Comparison of ENCODE assay signal across 28 cellular contexts in genomic region chr17:61986898-61987297, GRCh38. TPM values are rescaled to one million over a fixed set of nuclear protein-coding genes. Genes with fewer than 3 reads are reported as not detected.
A peak's percentile ranks its signal among the peaks of the same experiment; 100 is the strongest.
DNase-seq lines count a peak whose midpoint lies in the region; ATAC-seq, FAIRE-seq and TF ChIP-seq lines count a peak whose summit lies in the region.
"Had no signal": no experiment of that assay in that cellular context is flagged by ENCODE, and none has a peak within 500 bp of the region (broad histone marks: within the 10 kb centered on the region; RNA-seq: fewer than 3 reads in every experiment).

No MANE protein-coding gene starts in this region.

- peaks cover 11% of the 10 kb centered on the region for H3K36me3 ChIP-seq in bronchial epithelial cell (ENCODE audit: control insufficient read depth, insufficient read depth, low read length)
- H3K36me3 ChIP-seq in kidney (ENCODE audit: control insufficient read depth in 1 of 2, insufficient read depth in 2 of 2, low read length in 2 of 2) = peaks cover 14 to 33% of the 10 kb centered on the region in 2 donors

- H3K27ac ChIP-seq in A549 = no peak overlapping the region
- no peak overlapping the region for H3K27ac ChIP-seq in kidney (ENCODE audit: low read depth in 2 of 2, low read length in 2 of 2)
- H3K27ac ChIP-seq: PC-9, SK-N-MC had no signal

- no peaks in the 10 kb centered on the region for H3K27me3 ChIP-seq in bronchial epithelial cell (ENCODE audit: control insufficient read depth, insufficient read depth, low read length)

- FAIRE-seq in A549 (lab: Jason Lieb, UNC) = peak; percentile 63
- no peak for FAIRE-seq in bronchial epithelial cell (lab: Jason Lieb, UNC)
- FAIRE-seq in islet of Langerhans (lab: Jason Lieb, UNC) = peak; percentile 55
- FAIRE-seq in kidney (lab: Jason Lieb, UNC) = no peak
- FAIRE-seq: GM12892, H1 had no signal

- TF ChIP-seq POLR2A in A549 (IDR thresholded peaks at IDR 0.05; ENCODE audit: low read length) = no peak

- WGBS in A549 (ENCODE audit: missing lambda C conversion rate) = 73% methylated on average over 5 of the region's 5 CpGs

- no peak for TF ChIP-seq EP300 in A549 (IDR thresholded peaks at IDR 0.05)

- no peak overlapping the region for H3K9ac ChIP-seq in kidney (ENCODE audit: low read length in 2 of 2)

- peaks cover 13% of the 10 kb centered on the region for H3K4me1 ChIP-seq in A549
- no peaks in the 10 kb centered on the region for H3K4me1 ChIP-seq in kidney (ENCODE audit: control insufficient read depth in 1 of 2, insufficient read depth in 1 of 2, low read depth in 1 of 2, low read length in 2 of 2)

- TF ChIP-seq CTCF in A549 (IDR thresholded peaks at IDR 0.05) = no peak
- TF ChIP-seq CTCF in bronchial epithelial cell (IDR thresholded peaks at IDR 0.05; ENCODE audit: insufficient read depth, low read length, severe bottlenecking) = no peak
- TF ChIP-seq CTCF in kidney (IDR thresholded peaks at IDR 0.05; ENCODE audit: borderline replicate concordance, extremely low read depth, insufficient read depth) = no peak

- peak in 1 of 2 experiments; percentile 61; a peak in 3 of 6 replicates for ATAC-seq in A549

- H3K9me3 ChIP-seq in A549 (no peaks in the 10 kb centered on the region), kidney (ENCODE audit: control insufficient read depth in 1 of 2, low read length in 2 of 2) (no peaks in the 10 kb centered on the region)

- no peak for TF ChIP-seq RAD21 in A549 (conservative IDR thresholded peaks at IDR 0.05 in 1 of 2, IDR thresholded peaks at IDR 0.05 in 1 of 2)

- H3K4me3 ChIP-seq in A549 (no peak overlapping the region), bronchial epithelial cell (ENCODE audit: low read depth, low read length) (no peak overlapping the region), kidney (ENCODE audit: low read length in 2 of 2) (no peak overlapping the region)
- H3K4me3 ChIP-seq: PC-9, SK-N-MC had no signal

- CTCF ChIA-PET in A549 (lab: Yijun Ruan, JAX) = interaction anchor here (1.1 to 1.2 kb wide), 2 partner anchors 17 to 123 kb away, joined by 3 to 4 read pairs; no protein-coding TSS in a partner anchor
- CTCF ChIA-PET in HEK293T (lab: Yijun Ruan, JAX) = no interaction called here

- POLR2A ChIA-PET in A549 (lab: Yijun Ruan, JAX) (no interaction called here), HEK293T (lab: Yijun Ruan, JAX) (interaction anchor here (1.5 kb wide), 1 partner anchor 79 kb away, joined by 4 read pairs; no protein-coding TSS in a partner anchor)

- intact Hi-C loops in kidney (cut with DNase I) = no loop called here

- DNase-seq in A549 (ENCODE audit: low read depth in 1 of 2, low spot score in 1 of 2) = peak in 1 of 2 experiments; percentile 13
- no peak for DNase-seq in HEK293T (ENCODE audit: extremely low spot score)
- DNase-seq in bronchial epithelial cell (ENCODE audit: low read depth) = peak; percentile 50
- DNase-seq in DMS 273 treated with DMSO at 0.1 percent for 48 hours (lab: John Stamatoyannopoulos, UW) = no peak
- DNase-seq in kidney = no peak
- DNase-seq in HuH-7 (ENCODE audit: low spot score) = no peak
- DNase-seq in stimulated activated naive CD4-positive, alpha-beta T cell treated with Interleukin-2 at 50 U/mL for 16 hours (lab: John Stamatoyannopoulos, UW) = no peak
- DNase-seq: C1 segment of cervical spinal cord; CD4-positive, alpha-beta memory T cell; COR-L47; DMS79 treated with DMSO at 0.1 percent for 48 hours; GF-D8; HCEC 1CT; Kasumi-1; MV-4-11; NCI-H1105; NCI-H1436 treated with DMSO at 0.1 percent for 48 hours; NCI-H187 treated with DMSO at 0.1 percent for 48 hours; NCI-H2107; NCI-H524; NCI-H748 treated with DMSO at 0.1 percent for 48 hours; NK-92 treated with Interleukin-12 subunit alpha and Interleukin-12 subunit beta, amount 100 ng/mL, for 24 hours; PC-9; SIG-M5 had no signal

- 0 out of 3 replicates have a peak overlapping the region, but pooled peaks have one; percentile 4 for H3K4me2 ChIP-seq in A549
- H3K4me2 ChIP-seq: PC-9 had no signal

TF ChIP-seq in A549, 52 proteins besides CTCF, POLR2A, EP300 and RAD21:
- no peak for TF ChIP-seq RNF2 (IDR thresholded peaks at IDR 0.05; ENCODE audit: borderline replicate concordance, low read depth)
- TF ChIP-seq POLR2AphosphoS2 (conservative IDR thresholded peaks at IDR 0.05; ENCODE audit: low read length) = no peak
TF ChIP-seq in A549: peak in this region for 0.

TF ChIP-seq in HEK293T, 16 proteins besides CTCF, POLR2A, EP300 and RAD21:
- TF ChIP-seq, protein P1, sequence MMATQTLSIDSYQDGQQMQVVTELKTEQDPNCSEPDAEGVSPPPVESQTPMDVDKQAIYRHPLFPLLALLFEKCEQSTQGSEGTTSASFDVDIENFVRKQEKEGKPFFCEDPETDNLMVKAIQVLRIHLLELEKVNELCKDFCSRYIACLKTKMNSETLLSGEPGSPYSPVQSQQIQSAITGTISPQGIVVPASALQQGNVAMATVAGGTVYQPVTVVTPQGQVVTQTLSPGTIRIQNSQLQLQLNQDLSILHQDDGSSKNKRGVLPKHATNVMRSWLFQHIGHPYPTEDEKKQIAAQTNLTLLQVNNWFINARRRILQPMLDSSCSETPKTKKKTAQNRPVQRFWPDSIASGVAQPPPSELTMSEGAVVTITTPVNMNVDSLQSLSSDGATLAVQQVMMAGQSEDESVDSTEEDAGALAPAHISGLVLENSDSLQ (IDR thresholded peaks at IDR 0.05) = peak; percentile 50; the same call in 1 of the 2 replicates
- no peak for TF ChIP-seq LEF1 (IDR thresholded peaks at IDR 0.05; ENCODE audit: borderline replicate concordance)

RNA-seq across cellular contexts. Expression of gene INTS2, which starts 59.1 kb away (rescaled TPM):
- polyA plus RNA-seq in A549 (2011; rRNA removed) (33.9 and 35.0 TPM in 2 replicates), A549 (2017; fragmentation: RNase III; extraction: RNeasy Plus Mini Kit Qiagen cat#74134 plus additional on column Dnase treatment) (12.5 to 14.0 TPM (median 12.7 TPM) in 3 replicates), kidney (ENCODE audit: insufficient read depth, low read depth, low replicate concordance) (2.2 TPM)
- 5.2 and 5.8 TPM in 2 replicates for polyA plus RNA-seq in A549 (2012; cell fraction: cytosol; rRNA removed)
- 8.5 and 13.6 TPM in 2 replicates for polyA plus RNA-seq in A549 (2012; cell fraction: nucleus; rRNA removed)
- 40.2 and 44.4 TPM in 2 replicates for polyA minus RNA-seq in A549 (2011; rRNA and poly(A)+ RNA removed)
- total RNA-seq in bronchial epithelial cell (16.8 and 17.1 TPM in 2 replicates), kidney (13.4 TPM)
